Comparison of ENCODE assay signal across 8 cellular contexts in the genomic region with DNA sequence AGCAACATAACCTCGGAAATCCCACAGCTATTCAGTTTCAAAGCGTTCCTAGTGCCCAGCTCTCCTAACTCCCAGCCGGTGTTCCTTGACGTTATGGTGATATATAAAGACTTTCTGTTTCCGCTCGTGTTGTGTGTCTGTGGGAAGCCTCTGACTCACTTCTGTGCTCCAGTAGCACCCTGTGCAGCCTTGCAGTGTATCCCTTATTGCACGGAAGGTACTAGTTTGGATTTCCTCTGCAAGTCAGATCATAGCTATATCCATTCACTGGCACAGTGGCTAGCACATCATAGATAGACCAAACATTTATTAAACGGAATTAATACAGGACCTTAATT. TPM values are rescaled to one million over a fixed set of nuclear protein-coding genes. Genes with fewer than 3 reads are reported as not detected.
A peak's percentile ranks its signal among the peaks of the same experiment; 100 is the strongest.
DNase-seq lines count a peak whose midpoint lies in the region; ATAC-seq and TF ChIP-seq lines count a peak whose summit lies in the region.

No MANE protein-coding gene starts in this region.

- peak overlapping the region; percentile 95 for H3K4me3 Mint-ChIP-seq in activated CD4-positive, alpha-beta T cell treated with anti-CD3 and anti-CD28 coated beads, Interleukin-2, amount 10 ng/mL, durations not matched to agents 7 days and 5 days

- H3K4me3 ChIP-seq in HUES64 (ENCODE audit: low read length) = peak overlapping the region; percentile 73
- peak overlapping the region; percentile 44 to 86 (median 68) for H3K4me3 ChIP-seq in tibial nerve

- H3K27me3 Mint-ChIP-seq in activated CD4-positive, alpha-beta T cell treated with anti-CD3 and anti-CD28 coated beads, Interleukin-2, amount 10 ng/mL, durations not matched to agents 7 days and 5 days = peaks cover 5% of the 10 kb centered on the region

- no peak for TF ChIP-seq EP300 in tibial nerve (IDR thresholded peaks at IDR 0.05)

- H3K36me3 Mint-ChIP-seq in activated CD4-positive, alpha-beta T cell treated with anti-CD3 and anti-CD28 coated beads, Interleukin-2, amount 10 ng/mL, durations not matched to agents 7 days and 5 days (ENCODE audit: low read depth) = peaks cover 3% of the 10 kb centered on the region

- H3K27ac Mint-ChIP-seq in activated CD4-positive, alpha-beta T cell treated with anti-CD3 and anti-CD28 coated beads, Interleukin-2, amount 10 ng/mL, durations not matched to agents 7 days and 5 days = peak overlapping the region; percentile 94

- peaks cover 25% of the 10 kb centered on the region for H3K4me1 Mint-ChIP-seq in activated CD4-positive, alpha-beta T cell treated with anti-CD3 and anti-CD28 coated beads, Interleukin-2, amount 10 ng/mL, durations not matched to agents 7 days and 5 days

- ATAC-seq in GM21526 (IDR thresholded peaks at IDR 0.05; ENCODE audit: low FRiP score, unreplicated experiment) = peak; percentile 29

- WGBS in HUES64 = 7% methylated on average over 8 of the region's 8 CpGs
- WGBS in tibial nerve, 2 donors = 2 to 4% methylated on average over 8 of the region's 8 CpGs

- CTCF ChIA-PET in activated CD4-positive, alpha-beta T cell treated with anti-CD3 and anti-CD28 coated beads, Interleukin-2, amount 10 ng/mL, durations not matched to agents 7 days and 5 days (lab: Charles Lee) = no interaction called here

- no peak for TF ChIP-seq POLR2A in tibial nerve (IDR thresholded peaks at IDR 0.05)

- POLR2A ChIA-PET in activated CD4-positive, alpha-beta T cell treated with anti-CD3 and anti-CD28 coated beads, Interleukin-2, amount 10 ng/mL, durations not matched to agents 7 days and 5 days (lab: Charles Lee) = no interaction called here

- no peak for TF ChIP-seq CTCF in tibial nerve (IDR thresholded peaks at IDR 0.05)

- DNase-seq in EH (ENCODE audit: low read depth) (peak; percentile 82), epithelial cell of prostate (ENCODE audit: low read depth, low spot score) (no peak), myocyte (ENCODE audit: low read depth) (peak; percentile 74), tibial nerve (ENCODE audit: low spot score in 2 of 2) (no peak), ureter (ENCODE audit: low spot score) (no peak)
- peak; percentile 30 for DNase-seq in activated CD4-positive, alpha-beta T cell treated with anti-CD3 and anti-CD28 coated beads, Interleukin-2, amount 10 ng/mL, durations not matched to agents 7 days and 5 days

- H3K27me3 ChIP-seq in HUES64 (ENCODE audit: insufficient read depth, low read length) = peaks cover 15% of the 10 kb centered on the region; the same call in 1 of the 2 replicates
- H3K27me3 ChIP-seq in tibial nerve = no peaks in the 10 kb centered on the region

- H3K9ac ChIP-seq in HUES64 (ENCODE audit: low read depth, low read length) = peak overlapping the region; percentile 77

- no peak overlapping the region for H3K27ac ChIP-seq in HUES64 (ENCODE audit: low read depth, low read length)
- H3K27ac ChIP-seq in epithelial cell of prostate = peak overlapping the region; percentile 72
- H3K27ac ChIP-seq in tibial nerve = peak overlapping the region in 3 of 4 donors; percentile 70 to 81 (median 76)

- H3K9me3 ChIP-seq in HUES64 (ENCODE audit: insufficient read depth, low read depth, low read length) (no peaks in the 10 kb centered on the region), tibial nerve (no peaks in the 10 kb centered on the region)

- H3K9me3 Mint-ChIP-seq in activated CD4-positive, alpha-beta T cell treated with anti-CD3 and anti-CD28 coated beads, Interleukin-2, amount 10 ng/mL, durations not matched to agents 7 days and 5 days = no peaks in the 10 kb centered on the region

- H3K4me1 ChIP-seq in HUES64 (ENCODE audit: insufficient read depth, low read length) = no peaks in the 10 kb centered on the region
- H3K4me1 ChIP-seq in tibial nerve = peaks cover 0 to 8% (median 2%) of the 10 kb centered on the region in 4 donors

- H3K36me3 ChIP-seq in HUES64 (ENCODE audit: insufficient read depth, low read length) (no peaks in the 10 kb centered on the region), tibial nerve (no peaks in the 10 kb centered on the region)

RNA-seq across cellular contexts. Expression of gene ASAH2B, which starts 0.6 kb away (rescaled TPM):
- 4.2 TPM for polyA plus RNA-seq in HUES64 (2013, experiment 1 of 2)
- polyA plus RNA-seq in HUES64 (2013, experiment 2 of 2) = 4.8 TPM
- total RNA-seq in activated CD4-positive, alpha-beta T cell treated with anti-CD3 and anti-CD28 coated beads, Interleukin-2, amount 10 ng/mL, durations not matched to agents 7 days and 5 days = 1 to 10 TPM; 2.3 to 3.3 TPM
- 5.1 and 5.4 TPM in 2 replicates for total RNA-seq in myocyte
- 3.0 TPM for polyA plus RNA-seq in myocyte (2012)
- 1 to 10 TPM in 2 of 4 donors, under 1 TPM in 2; 0.42 to 1.6 (median 1.0) TPM for total RNA-seq in tibial nerve
- 4.8 TPM for total RNA-seq in ureter

Comparison
In these comparisons a context has a peak if more than half of its experiments do, and no peak if none do; other contexts are left out.
1. DNase-seq: peak in EH (single experiment), activated CD4-positive, alpha-beta T cell treated with anti-CD3 and anti-CD28 coated beads, Interleukin-2, amount 10 ng/mL, durations not matched to agents 7 days and 5 days (single experiment) and myocyte (single experiment); none in epithelial cell of prostate (single experiment), tibial nerve (0 of 2) and ureter (single experiment).